Comparison of ENCODE assay signal across 13 cellular contexts in genomic region chr13:84648069-84648640, GRCh38.
DNase-seq lines count a peak whose midpoint lies in the region; ATAC-seq and TF ChIP-seq lines count a peak whose summit lies in the region.
"Had no signal": no experiment of that assay in that cellular context is flagged by ENCODE, and none has a peak within 500 bp of the region (broad histone marks: within the 10 kb centered on the region; RNA-seq: fewer than 3 reads in every experiment).

No MANE protein-coding gene starts in this region.

- H3K36me3 Mint-ChIP-seq in glutamatergic neuron (ENCODE audit: unreplicated experiment), result peaks cover 6% of the 10 kb centered on the region

- peaks cover 12% of the 10 kb centered on the region for H3K4me1 Mint-ChIP-seq in glutamatergic neuron (ENCODE audit: low read depth, unreplicated experiment)
- H3K4me1 Mint-ChIP-seq: nephron progenitor cell had no signal

- no peaks in the 10 kb centered on the region for H3K9me3 Mint-ChIP-seq in glutamatergic neuron (ENCODE audit: unreplicated experiment)
- H3K9me3 Mint-ChIP-seq: nephron progenitor cell had no signal

- DNase-seq in ACHN (peak; percentile 8), EH (ENCODE audit: low read depth) (peak; percentile 4), RKO (ENCODE audit: low spot score) (peak; percentile 48), glutamatergic neuron (no peak), GM10266 (ENCODE audit: extremely low spot score) (no peak), Peyer's patch (no peak)
- DNase-seq: activated naive CD4-positive, alpha-beta T cell; lower lobe of right lung; NCI-H1105; nephron progenitor cell had no signal

- H3K4me1 ChIP-seq in Peyer's patch, result no peaks in the 10 kb centered on the region
- H3K4me1 ChIP-seq: lower lobe of right lung had no signal

- no peak overlapping the region for H3K4me3 ChIP-seq in Peyer's patch
- H3K4me3 ChIP-seq: lower lobe of right lung had no signal

- H3K9me3 ChIP-seq in Peyer's patch, result no peaks in the 10 kb centered on the region
- H3K9me3 ChIP-seq: lower lobe of right lung had no signal

- H3K27ac Mint-ChIP-seq in glutamatergic neuron (ENCODE audit: unreplicated experiment), result peak overlapping the region; percentile 52
- H3K27ac Mint-ChIP-seq: nephron progenitor cell had no signal

- ATAC-seq in GM21717 (IDR thresholded peaks at IDR 0.05; ENCODE audit: unreplicated experiment) (no peak), HG03354 (IDR thresholded peaks at IDR 0.05; ENCODE audit: poor library complexity, severe bottlenecking, unreplicated experiment) (no peak)
- ATAC-seq: lower lobe of right lung had no signal

- no peak overlapping the region for H3K4me3 Mint-ChIP-seq in glutamatergic neuron (ENCODE audit: unreplicated experiment)
- H3K4me3 Mint-ChIP-seq: nephron progenitor cell had no signal

- H3K27me3 Mint-ChIP-seq in glutamatergic neuron (ENCODE audit: unreplicated experiment), result no peaks in the 10 kb centered on the region

- no peak for TF ChIP-seq POLR2A in Peyer's patch (IDR thresholded peaks at IDR 0.05)

- no peaks in the 10 kb centered on the region for H3K27me3 ChIP-seq in Peyer's patch

- TF ChIP-seq CTCF in glutamatergic neuron (IDR thresholded peaks at IDR 0.05; ENCODE audit: partially characterized antibody, unreplicated experiment) (no peak), GM10266 (IDR thresholded peaks at IDR 0.05; ENCODE audit: control insufficient read depth, insufficient read depth, low read depth, missing control alignments) (no peak), Peyer's patch (IDR thresholded peaks at IDR 0.05) (no peak)

- H3K27ac ChIP-seq in Peyer's patch, result no peak overlapping the region
- H3K27ac ChIP-seq: epithelial cell of prostate, lower lobe of right lung had no signal

- no peaks in the 10 kb centered on the region for H3K36me3 ChIP-seq in Peyer's patch
- H3K36me3 ChIP-seq: lower lobe of right lung had no signal

- in situ Hi-C loops in ACHN (cut with HindIII; ENCODE audit: low pct_ligation_motif_present, low pct_unique_long_range_greater_than_20kb, low sequenced_read_pairs), result no loop called here

Comparison
In these comparisons a context has a peak if more than half of its experiments do, and no peak if none do; other contexts are left out.
1. DNase-seq: peak in ACHN (single experiment), EH (single experiment) and RKO (single experiment); none in glutamatergic neuron (single experiment), GM10266 (single experiment) and Peyer's patch (0 of 3).